8 cellular contexts compared by ENCODE assay signal in genomic region chr17:18258356-18259038, GRCh38. TPM values are rescaled to one million over a fixed set of nuclear protein-coding genes. Genes with fewer than 3 reads are reported as not detected.
A peak's percentile ranks its signal among the peaks of the same experiment; 100 is the strongest.
DNase-seq lines count a peak whose midpoint lies in the region; ATAC-seq and TF ChIP-seq lines count a peak whose summit lies in the region.

FLII (minus strand) TSS chr17:18258738; CDS start chr17:18258690, 48 bp downstream.

- TF ChIP-seq CTCF in choroid plexus epithelial cell (conservative IDR thresholded peaks at IDR 0.05; ENCODE audit: low read depth, low read length), result no peak
- no peak for TF ChIP-seq CTCF in kidney epithelial cell (IDR thresholded peaks at IDR 0.05; ENCODE audit: insufficient read depth, low read length, poor library complexity, severe bottlenecking)

- peaks cover 6% of the 10 kb centered on the region for H3K36me3 ChIP-seq in kidney epithelial cell (ENCODE audit: control insufficient read depth, insufficient read depth, low read length)

- H3K27me3 ChIP-seq in kidney epithelial cell (ENCODE audit: control insufficient read depth, insufficient read depth, low read length), result no peaks in the 10 kb centered on the region

- ATAC-seq in GM18511 (IDR thresholded peaks at IDR 0.05; ENCODE audit: unreplicated experiment), result peak; percentile 27

- H3K4me3 ChIP-seq in choroid plexus epithelial cell (ENCODE audit: low read depth, low read length) (peak within 1 kb of the TSS; percentile 90), kidney epithelial cell (ENCODE audit: low read depth, low read length) (peak within 1 kb of the TSS; percentile 86)

- DNase-seq in A172 (ENCODE audit: low spot score), result peak; percentile 25
- DNase-seq in KG1 (lab: John Stamatoyannopoulos, UW), result peak; percentile 10
- DNase-seq in activated CD4-positive, alpha-beta T cell treated with anti-CD3 and anti-CD28 coated beads for 24 hours (ENCODE audit: low read depth in 2 of 2), result peak; percentile 41 to 44
- peak; percentile 16 for DNase-seq in choroid plexus epithelial cell (ENCODE audit: low read depth)
- no peak for DNase-seq in kidney epithelial cell (ENCODE audit: low read depth)
- DNase-seq in stimulated activated CD4-positive, alpha-beta T cell treated with anti-CD3 and anti-CD28 coated beads, Interleukin-12 subunit alpha, Interleukin-12 subunit beta, amount 100 ng/mL, for 4 hours, result peak; percentile 65
- DNase-seq in NCI-H128 (lab: John Stamatoyannopoulos, UW; ENCODE audit: unreplicated experiment), result no peak

RNA-seq across cellular contexts. Expression of gene FLII, which starts in this region (rescaled TPM):
- 369 and 474 TPM in 2 replicates for total RNA-seq in A172 (2014; rRNA removed; shearing (Covaris generic))
- total RNA-seq in kidney epithelial cell, result 512 and 579 TPM in 2 replicates

Comparison
In these comparisons a context has a peak if more than half of its experiments do, and no peak if none do; other contexts are left out.
1. DNase-seq: peak in A172 (single experiment), KG1 (single experiment), activated CD4-positive, alpha-beta T cell treated with anti-CD3 and anti-CD28 coated beads for 24 hours (2 of 2), choroid plexus epithelial cell (single experiment) and stimulated activated CD4-positive, alpha-beta T cell treated with anti-CD3 and anti-CD28 coated beads, Interleukin-12 subunit alpha, Interleukin-12 subunit beta, amount 100 ng/mL, for 4 hours (single experiment); none in kidney epithelial cell (single experiment) and NCI-H128 (single experiment).